In the genomic region with DNA sequence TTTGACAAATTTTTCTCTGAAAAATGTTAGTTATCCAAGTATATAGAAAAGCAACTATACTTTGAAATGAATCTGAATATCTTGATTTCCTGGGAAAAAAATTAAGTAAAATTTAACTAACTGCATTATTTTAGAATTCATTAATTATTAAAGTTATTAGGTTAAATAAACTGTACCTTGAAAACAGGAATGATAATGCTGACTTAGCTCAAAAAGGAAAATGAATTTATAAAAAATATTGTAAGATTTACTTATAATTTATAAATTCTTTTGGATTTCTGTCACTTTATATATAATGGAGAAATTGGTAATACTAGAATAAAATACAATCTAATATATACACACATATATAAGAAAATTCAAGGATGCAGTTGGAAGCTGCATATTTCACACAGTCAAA, we compare ENCODE assay signal across 29 cellular contexts. TPM values are rescaled to one million over a fixed set of nuclear protein-coding genes. Genes with fewer than 3 reads are reported as not detected.
"Had no signal": no experiment of that assay in that cellular context is flagged by ENCODE, and none has a peak within 500 bp of the region (broad histone marks: within the 10 kb centered on the region; RNA-seq: fewer than 3 reads in every experiment).

No MANE protein-coding gene starts in this region.

- ATAC-seq: effector memory CD8-positive, alpha-beta T cell; foreskin keratinocyte; heart right ventricle; left ventricle myocardium superior; lower lobe of right lung; naive thymus-derived CD8-positive, alpha-beta T cell; sciatic nerve; stimulated activated effector memory CD8-positive, alpha-beta T cell treated with anti-CD3 and anti-CD28 coated beads, Interleukin-12 subunit alpha, Interleukin-12 subunit beta, amount 100 ng/mL, for 72 hours had no signal

- H3K4me3 ChIP-seq: coronary artery, esophagus muscularis mucosa, heart right ventricle, lower lobe of right lung, ovary, stomach, thyroid gland, vagina had no signal

- DNase-seq: effector memory CD8-positive, alpha-beta T cell; foreskin keratinocyte; glutamatergic neuron; heart right ventricle; hippocampal formation; islet precursor cell; left ventricle myocardium superior; lower lobe of right lung; naive thymus-derived CD8-positive, alpha-beta T cell; nephron progenitor cell; nucleus accumbens; ovary; stimulated activated CD4-positive, alpha-beta T cell treated with anti-CD3 and anti-CD28 coated beads, Interleukin-2, amount 100 ng/mL, for 24 hours; stimulated activated CD4-positive, alpha-beta T cell treated with anti-CD3 and anti-CD28 coated beads, Interleukin-4, amount 100 ng/mL, for 24 hours; stimulated activated naive CD4-positive, alpha-beta T cell treated with Interleukin-2 at 50 U/mL for 16 hours; stomach; thyroid gland; trophoblast cell had no signal

- H3K27me3 ChIP-seq: esophagus muscularis mucosa, foreskin keratinocyte, heart right ventricle, ovary, stomach, thyroid gland, vagina had no signal

- H3K27ac ChIP-seq: coronary artery, epithelial cell of prostate, esophagus muscularis mucosa, foreskin keratinocyte, heart right ventricle, lower lobe of right lung, ovary, stomach, thyroid gland, vagina had no signal

- H3K4me1 ChIP-seq: foreskin keratinocyte had no signal

- H3K36me3 ChIP-seq: lower lobe of right lung, ovary, thyroid gland, vagina had no signal

- H3K9me3 ChIP-seq: esophagus muscularis mucosa, heart right ventricle, lower lobe of right lung, ovary, stomach, thyroid gland, vagina had no signal

RNA-seq across cellular contexts. Expression of a gene that starts 36.1 kb away (rescaled TPM):
- total RNA-seq: dermis microvascular lymphatic vessel endothelial cell; esophagus muscularis mucosa; foreskin keratinocyte; heart right ventricle; left ventricle myocardium superior; lower lobe of right lung; mesenteric fat pad; myocyte; naive thymus-derived CD8-positive, alpha-beta T cell; sciatic nerve; stomach; subcutaneous adipose tissue; thyroid gland; ureter; vagina had no signal
- polyA plus RNA-seq: foreskin keratinocyte; naive thymus-derived CD8-positive, alpha-beta T cell; ovary; stomach had no signal
